ENCODE assay signal across 21 cellular contexts in the genomic region with DNA sequence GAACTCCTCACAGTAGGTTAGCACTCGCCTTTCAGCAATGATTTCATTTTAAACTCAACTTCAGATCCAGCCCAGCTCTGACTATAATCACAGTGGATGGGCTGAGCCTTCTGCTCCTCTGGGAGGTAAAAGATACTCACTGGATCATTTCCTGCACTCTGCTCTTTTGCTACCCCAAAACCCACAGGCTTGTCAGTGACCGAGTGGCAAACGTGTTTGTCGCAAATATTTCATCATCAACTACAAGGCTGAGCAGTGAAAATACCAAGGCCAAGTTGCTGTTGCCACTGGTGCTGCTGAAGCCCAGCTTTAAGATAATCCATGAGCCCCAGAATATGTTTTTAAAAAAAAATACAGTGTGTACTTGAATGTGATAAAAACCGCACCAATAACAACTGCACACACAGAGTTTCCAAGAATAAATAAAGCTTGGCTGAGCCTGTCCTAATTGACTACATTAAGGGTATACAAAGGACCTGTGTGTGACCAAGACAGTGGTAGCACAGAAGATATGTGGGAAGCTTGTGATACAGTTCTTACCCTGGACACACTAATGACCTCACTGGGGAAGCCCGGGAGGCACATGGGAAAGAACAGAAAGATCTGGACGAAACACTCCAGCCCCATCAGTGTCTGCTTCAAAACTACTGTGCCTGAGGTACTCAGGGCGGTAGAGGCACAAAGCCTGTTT. TPM values are rescaled to one million over a fixed set of nuclear protein-coding genes. Genes with fewer than 3 reads are reported as not detected.
DNase-seq lines count a peak whose midpoint lies in the region; ATAC-seq, FAIRE-seq and TF ChIP-seq lines count a peak whose summit lies in the region.
"Had no signal": no experiment of that assay in that cellular context is flagged by ENCODE, and none has a peak within 500 bp of the region (broad histone marks: within the 10 kb centered on the region; RNA-seq: fewer than 3 reads in every experiment).

No MANE protein-coding gene starts in this region.

- 53% methylated on average over 8 of the region's 8 CpGs for WGBS in HepG2 (ENCODE audit: low lambda C conversion rate)
- WGBS in suprapubic skin, result 68% methylated on average over 8 of the region's 8 CpGs
- WGBS in tibial nerve, 2 donors, result 39 to 42% methylated on average over 8 of the region's 8 CpGs

- TF ChIP-seq CTCF in brain (conservative IDR thresholded peaks at IDR 0.05) (no peak), HepG2 (CRISPR knock-in tag; IDR thresholded peaks at IDR 0.05) (no peak), suprapubic skin (IDR thresholded peaks at IDR 0.05) (no peak), tibial nerve (IDR thresholded peaks at IDR 0.05) (no peak)

- H3K27ac Mint-ChIP-seq in activated naive CD8-positive, alpha-beta T cell treated with anti-CD3 and anti-CD28 coated beads, Interleukin-2, amount 50 U/mL, for 24 hours, result no peak overlapping the region
- no peak overlapping the region for H3K27ac Mint-ChIP-seq in activated naive CD8-positive, alpha-beta T cell treated with anti-CD3 and anti-CD28 coated beads for 36 hours
- H3K27ac Mint-ChIP-seq in brain, result peak overlapping the region in 3 of 5 experiments; percentile 45 to 57 (median 55)
- H3K27ac Mint-ChIP-seq: activated CD4-positive, alpha-beta memory T cell treated with anti-CD3 and anti-CD28 coated beads for 36 hours; activated T-helper 17 cell treated with anti-CD3 and anti-CD28 coated beads, Interleukin-2, amount 50 U/mL, for 72 hours had no signal

- H3K9me3 ChIP-seq in HepG2 (ENCODE audit: low read length), result no peaks in the 10 kb centered on the region
- H3K9me3 ChIP-seq in suprapubic skin, result no peaks in the 10 kb centered on the region
- H3K9me3 ChIP-seq in tibial nerve, result no peaks in the 10 kb centered on the region
- H3K9me3 ChIP-seq: body of pancreas had no signal

- H3K4me3 ChIP-seq in HepG2 (replicated peaks in 1 of 3; ENCODE audit: insufficient read depth in 1 of 3, low read depth in 2 of 3, low read length in 3 of 3), result no peak overlapping the region
- no peak overlapping the region for H3K4me3 ChIP-seq in suprapubic skin
- no peak overlapping the region for H3K4me3 ChIP-seq in tibial nerve
- H3K4me3 ChIP-seq: body of pancreas had no signal

- no peak overlapping the region for H3K4me3 Mint-ChIP-seq in activated naive CD8-positive, alpha-beta T cell treated with anti-CD3 and anti-CD28 coated beads, Interleukin-2, amount 50 U/mL, for 24 hours
- no peak overlapping the region for H3K4me3 Mint-ChIP-seq in activated naive CD8-positive, alpha-beta T cell treated with anti-CD3 and anti-CD28 coated beads for 36 hours
- peak overlapping the region in 1 of 5 experiments; percentile 30 for H3K4me3 Mint-ChIP-seq in brain
- H3K4me3 Mint-ChIP-seq: activated CD4-positive, alpha-beta memory T cell treated with anti-CD3 and anti-CD28 coated beads for 36 hours; activated T-helper 17 cell treated with anti-CD3 and anti-CD28 coated beads, Interleukin-2, amount 50 U/mL, for 72 hours had no signal

- H4K20me1 ChIP-seq in HepG2 (ENCODE audit: insufficient read depth, low read length), result no peaks in the 10 kb centered on the region

- no peak for TF ChIP-seq EP300 in HepG2 (IDR thresholded peaks at IDR 0.05; ENCODE audit: low read depth in 2 of 2, low read length in 2 of 2)
- TF ChIP-seq EP300 in HepG2 (CRISPR knock-in tag; IDR thresholded peaks at IDR 0.05; ENCODE audit: borderline replicate concordance), result no peak
- TF ChIP-seq EP300 in suprapubic skin (IDR thresholded peaks at IDR 0.05), result no peak
- no peak for TF ChIP-seq EP300 in tibial nerve (IDR thresholded peaks at IDR 0.05)

- peaks cover 3% of the 10 kb centered on the region for H3K27me3 Mint-ChIP-seq in activated naive CD8-positive, alpha-beta T cell treated with anti-CD3 and anti-CD28 coated beads, Interleukin-2, amount 50 U/mL, for 24 hours
- peaks cover 4% of the 10 kb centered on the region for H3K27me3 Mint-ChIP-seq in activated naive CD8-positive, alpha-beta T cell treated with anti-CD3 and anti-CD28 coated beads for 36 hours
- H3K27me3 Mint-ChIP-seq in brain, result no peaks in the 10 kb centered on the region
- H3K27me3 Mint-ChIP-seq: activated CD4-positive, alpha-beta memory T cell treated with anti-CD3 and anti-CD28 coated beads for 36 hours had no signal

- FAIRE-seq in HepG2 (lab: Jason Lieb, UNC), result no peak
- FAIRE-seq: A204.1, frontal cortex had no signal

- H3K27ac ChIP-seq in HepG2 (ENCODE audit: extremely low read length, insufficient read depth, low read length) (peak overlapping the region; percentile 30), suprapubic skin (peak overlapping the region; percentile 18), tibial nerve (peak overlapping the region in 2 of 4 donors; percentile 30 to 34)
- H3K27ac ChIP-seq: body of pancreas, HL-60 had no signal

- peaks cover 9% of the 10 kb centered on the region for H3K79me2 ChIP-seq in HepG2 (ENCODE audit: insufficient read depth, low read length)

- in situ Hi-C loops in HepG2 (cut with HindIII; ENCODE audit: extremely low pct_ligation_motif_present, low pct_unique_long_range_greater_than_20kb), result no loop called here

- DNase-seq in activated naive CD8-positive, alpha-beta T cell treated with anti-CD3 and anti-CD28 coated beads, Interleukin-2, amount 50 U/mL, for 24 hours, result no peak
- DNase-seq in activated naive CD8-positive, alpha-beta T cell treated with anti-CD3 and anti-CD28 coated beads for 36 hours, result no peak
- DNase-seq in HepG2 (ENCODE audit: low spot score), result no peak
- DNase-seq in suprapubic skin (ENCODE audit: low spot score in 2 of 2), result no peak
- DNase-seq in tibial nerve (ENCODE audit: low spot score in 2 of 2), result no peak
- DNase-seq: activated CD4-positive, alpha-beta memory T cell treated with anti-CD3 and anti-CD28 coated beads for 36 hours; COR-L47; effector CD8-positive, alpha-beta T cell; HCEC 1CT; NCI-H2081; NCI-H774; stimulated activated CD4-positive, alpha-beta T cell treated with anti-CD3 and anti-CD28 coated beads, Interleukin-4, amount 100 ng/mL, for 1 hour; T-helper 9 cell had no signal

- no peak overlapping the region for H3K4me2 ChIP-seq in HepG2 (ENCODE audit: low read depth, low read length)

- CTCF ChIA-PET in HepG2 (lab: Yijun Ruan, JAX; ENCODE audit: low intra/inter-chr PET ratio, low total read pairs), result no interaction called here

- no TSS peak for BruUV-seq in HepG2 (replicated peaks; lab: Mats Ljungman, UMichigan)

- no peak overlapping the region for H2AFZ ChIP-seq in HepG2 (ENCODE audit: low read length)

- POLR2A ChIA-PET in HepG2 (lab: Yijun Ruan, JAX), result interaction anchor here (4.2 kb wide), 1 partner anchor 41 kb away, joined by 20 read pairs; a partner anchor contains a TSS

- H3K4me1 ChIP-seq in HepG2 (ENCODE audit: insufficient read depth, low read length) (peaks cover 68% of the 10 kb centered on the region), suprapubic skin (peaks cover 13% of the 10 kb centered on the region), tibial nerve (peaks cover 0 to 30% (median 11%) of the 10 kb centered on the region in 4 donors)

- H3K9ac ChIP-seq in HepG2 (ENCODE audit: insufficient read depth, low read depth, low read length), result no peak overlapping the region

- no peaks in the 10 kb centered on the region for H3K9me3 Mint-ChIP-seq in activated naive CD8-positive, alpha-beta T cell treated with anti-CD3 and anti-CD28 coated beads, Interleukin-2, amount 50 U/mL, for 24 hours
- H3K9me3 Mint-ChIP-seq in activated naive CD8-positive, alpha-beta T cell treated with anti-CD3 and anti-CD28 coated beads for 36 hours, result no peaks in the 10 kb centered on the region
- H3K9me3 Mint-ChIP-seq in brain, result peaks cover 0 to 2% (median 0%) of the 10 kb centered on the region in 5 experiments
- H3K9me3 Mint-ChIP-seq: activated CD4-positive, alpha-beta memory T cell treated with anti-CD3 and anti-CD28 coated beads for 36 hours; activated T-helper 17 cell treated with anti-CD3 and anti-CD28 coated beads, Interleukin-2, amount 50 U/mL, for 72 hours had no signal

- no peak for TF ChIP-seq POLR2A in HepG2 (IDR thresholded peaks at IDR 0.05; ENCODE audit: insufficient read depth in 1 of 2, low read depth in 2 of 2, low read length in 2 of 2)
- no peak for TF ChIP-seq POLR2A in suprapubic skin (IDR thresholded peaks at IDR 0.05)
- no peak for TF ChIP-seq POLR2A in tibial nerve (IDR thresholded peaks at IDR 0.05)

- H3K4me1 Mint-ChIP-seq in activated naive CD8-positive, alpha-beta T cell treated with anti-CD3 and anti-CD28 coated beads, Interleukin-2, amount 50 U/mL, for 24 hours, result peaks cover 10% of the 10 kb centered on the region
- peaks cover 7% of the 10 kb centered on the region for H3K4me1 Mint-ChIP-seq in activated naive CD8-positive, alpha-beta T cell treated with anti-CD3 and anti-CD28 coated beads for 36 hours
- peaks cover 51% of the 10 kb centered on the region for H3K4me1 Mint-ChIP-seq in brain
- H3K4me1 Mint-ChIP-seq: activated T-helper 17 cell treated with anti-CD3 and anti-CD28 coated beads, Interleukin-2, amount 50 U/mL, for 72 hours had no signal

- no peak for TF ChIP-seq RAD21 in HepG2 (CRISPR knock-in tag; IDR thresholded peaks at IDR 0.05)

- H3K36me3 ChIP-seq in HepG2 (replicated peaks in 1 of 2; ENCODE audit: control insufficient read depth in 1 of 2, insufficient read depth in 2 of 2, low read length in 2 of 2), result peaks cover 4 to 10% of the 10 kb centered on the region in 2 experiments; a peak in 1 of 5 replicates
- no peaks in the 10 kb centered on the region for H3K36me3 ChIP-seq in suprapubic skin
- H3K36me3 ChIP-seq in tibial nerve, result no peaks in the 10 kb centered on the region

- peak; percentile 44 for ATAC-seq in activated naive CD8-positive, alpha-beta T cell treated with anti-CD3 and anti-CD28 coated beads, Interleukin-2, amount 50 U/mL, for 24 hours
- ATAC-seq in HepG2 (peak; percentile 46), GM21515 (IDR thresholded peaks at IDR 0.05; ENCODE audit: unreplicated experiment) (no peak), HG03108 (IDR thresholded peaks at IDR 0.05; ENCODE audit: unreplicated experiment) (no peak)
- ATAC-seq: activated T-helper 17 cell treated with anti-CD3 and anti-CD28 coated beads, Interleukin-2, amount 50 U/mL, for 72 hours; body of pancreas had no signal

- intact Hi-C loops in HepG2 (cut with micrococcal nuclease; ENCODE audit: unreplicated experiment), result loop anchor here (5.0 kb wide), 1 partner anchor 41 kb away; a partner anchor contains a TSS

- no peaks in the 10 kb centered on the region for H3K27me3 ChIP-seq in HepG2 (ENCODE audit: control insufficient read depth in 1 of 2, insufficient read depth in 2 of 2, low read length in 2 of 2)
- no peaks in the 10 kb centered on the region for H3K27me3 ChIP-seq in suprapubic skin
- no peaks in the 10 kb centered on the region for H3K27me3 ChIP-seq in tibial nerve
- H3K27me3 ChIP-seq: body of pancreas had no signal

- H3K36me3 Mint-ChIP-seq in activated naive CD8-positive, alpha-beta T cell treated with anti-CD3 and anti-CD28 coated beads, Interleukin-2, amount 50 U/mL, for 24 hours (ENCODE audit: low read depth), result no peaks in the 10 kb centered on the region
- H3K36me3 Mint-ChIP-seq in activated naive CD8-positive, alpha-beta T cell treated with anti-CD3 and anti-CD28 coated beads for 36 hours, result no peaks in the 10 kb centered on the region
- no peaks in the 10 kb centered on the region for H3K36me3 Mint-ChIP-seq in brain
- H3K36me3 Mint-ChIP-seq: activated CD4-positive, alpha-beta memory T cell treated with anti-CD3 and anti-CD28 coated beads for 36 hours had no signal

RNA-seq across cellular contexts. Expression of a gene that starts 41.3 kb away (rescaled TPM):
- 1 to 10 TPM; 1.4 to 1.5 TPM for total RNA-seq in activated naive CD8-positive, alpha-beta T cell treated with anti-CD3 and anti-CD28 coated beads for 36 hours
- polyA plus RNA-seq in brain (ENCODE audit: insufficient read depth, low read depth, low replicate concordance) (7.0 TPM), HepG2 (2011; rRNA removed) (12.6 and 15.4 TPM in 2 replicates)
- total RNA-seq in HepG2 (2016; rRNA removed; fragmentation: Illumina TruSeq; extraction: Trizol) (5.1 TPM in 2 replicates), suprapubic skin (10 to 100 TPM in 3 of 4 donors, 1 to 10 TPM in 1; 5.4 to 15.6 (median 12.8) TPM), tibial nerve (1 to 10 TPM; 7.1 to 9.3 (median 7.7) TPM)
- 3.3 and 3.4 TPM in 2 replicates for total RNA-seq in HepG2 (2016; cell fraction: cytosol; rRNA removed; fragmentation: Illumina TruSeq; extraction: Trizol; ENCODE audit: low read depth)
- total RNA-seq in HepG2 (2016; cell fraction: insoluble cytoplasmic fraction; rRNA removed; fragmentation: Illumina TruSeq; extraction: Trizol), result 4.1 and 4.8 TPM in 2 replicates
- total RNA-seq in HepG2 (2016; cell fraction: membrane; rRNA removed; fragmentation: Illumina TruSeq; extraction: Trizol), result 2.0 and 2.1 TPM in 2 replicates
- total RNA-seq in HepG2 (2016; cell fraction: nucleus; rRNA removed; fragmentation: Illumina TruSeq; extraction: Trizol), result 6.9 and 8.5 TPM in 2 replicates
- polyA plus RNA-seq in HepG2 (2011; cell fraction: cytosol; rRNA removed), result 6.3 and 10.5 TPM in 2 replicates
- polyA plus RNA-seq in HepG2 (2011; cell fraction: nucleus; rRNA removed), result 33.6 and 53.2 TPM in 2 replicates
- 9.3 and 13.3 TPM in 2 replicates for polyA plus RNA-seq in HepG2 (2012)
- 0.42 and 0.49 TPM in 2 replicates for polyA plus RNA-seq in HepG2 (2016; cell fraction: cytosol; fragmentation: Illumina TruSeq; extraction: Trizol; ENCODE audit: low read depth)
- polyA plus RNA-seq in HepG2 (2016; cell fraction: insoluble cytoplasmic fraction; fragmentation: Illumina TruSeq; extraction: Trizol; ENCODE audit: low read depth), result 6.6 and 8.1 TPM in 2 replicates
- polyA plus RNA-seq in HepG2 (2016; cell fraction: membrane; fragmentation: Illumina TruSeq; extraction: Trizol; ENCODE audit: low read depth), result 1.2 and 1.6 TPM in 2 replicates
- 14.1 and 15.1 TPM in 2 replicates for polyA plus RNA-seq in HepG2 (2016; cell fraction: nucleus; fragmentation: Illumina TruSeq; extraction: Trizol; ENCODE audit: insufficient read depth, low read depth)
- polyA minus RNA-seq in HepG2 (2011; rRNA and poly(A)+ RNA removed; ENCODE audit: low replicate concordance), result 2.9 and 21.3 TPM in 2 replicates
- 7.5 and 8.7 TPM in 2 replicates for polyA minus RNA-seq in HepG2 (2011; cell fraction: cytosol; rRNA and poly(A)+ RNA removed)
- polyA minus RNA-seq in HepG2 (2011; cell fraction: nucleus; rRNA and poly(A)+ RNA removed), result 12.9 and 21.4 TPM in 2 replicates

Comparison
In these comparisons a context has a peak if more than half of its experiments do, and no peak if none do; other contexts are left out.
1. ATAC-seq: peak in activated naive CD8-positive, alpha-beta T cell treated with anti-CD3 and anti-CD28 coated beads, Interleukin-2, amount 50 U/mL, for 24 hours (single experiment) and HepG2 (single experiment); none in GM21515 (single experiment) and HG03108 (single experiment).
2. H3K27ac Mint-ChIP-seq: peak in brain (3 of 5); none in activated naive CD8-positive, alpha-beta T cell treated with anti-CD3 and anti-CD28 coated beads, Interleukin-2, amount 50 U/mL, for 24 hours (single experiment) and activated naive CD8-positive, alpha-beta T cell treated with anti-CD3 and anti-CD28 coated beads for 36 hours (single experiment).